In genomic region chr5:123455640-123456039, GRCh38 we compare ENCODE assay signal across 9 cellular contexts. TPM values are rescaled to one million over a fixed set of nuclear protein-coding genes. Genes with fewer than 3 reads are reported as not detected.
DNase-seq lines count a peak whose midpoint lies in the region; ATAC-seq, FAIRE-seq and TF ChIP-seq lines count a peak whose summit lies in the region.
"Had no signal": no experiment of that assay in that cellular context is flagged by ENCODE, and none has a peak within 500 bp of the region (broad histone marks: within the 10 kb centered on the region; RNA-seq: fewer than 3 reads in every experiment).

No MANE protein-coding gene starts in this region.

- no TSS peak for BruUV-seq in GM12878 (replicated peaks; lab: Mats Ljungman, UMichigan)

- ATAC-seq in GM21576 (IDR thresholded peaks at IDR 0.05; ENCODE audit: unreplicated experiment): peak; percentile 96
- ATAC-seq in HG03432 (IDR thresholded peaks at IDR 0.05; ENCODE audit: unreplicated experiment): peak; percentile 86
- peak; percentile 75 for ATAC-seq in GM12878

- no peaks in the 10 kb centered on the region for H4K20me1 ChIP-seq in GM12878 (ENCODE audit: control insufficient read depth, insufficient read depth)

- POLR2A ChIA-PET in GM12878 (lab: Charles Lee): interaction anchor here (0.7 kb wide), 1 partner anchor 10 kb away, joined by 5 read pairs; no protein-coding TSS in a partner anchor

- TF ChIP-seq POLR2A in GM12878 (IDR thresholded peaks at IDR 0.05; ENCODE audit: low read depth, low read length): no peak

- intact Hi-C loops in GM12878 (cut with micrococcal nuclease; ENCODE audit: unreplicated experiment): no loop called here

- no peaks in the 10 kb centered on the region for H3K27me3 ChIP-seq in GM12878 (replicated peaks in 1 of 2; ENCODE audit: control insufficient read depth in 2 of 2, insufficient read depth in 2 of 2, low read length in 1 of 2)

- H3K4me3 ChIP-seq in GM12878: no peak overlapping the region

- peak; percentile 79 for FAIRE-seq in GM18507 (lab: Jason Lieb, UNC)
- peak; percentile 78 for FAIRE-seq in GM12878 (lab: Jason Lieb, UNC)

- peak overlapping the region; percentile 84 for H3K4me2 ChIP-seq in GM12878 (ENCODE audit: control insufficient read depth, insufficient read depth)

- H3K9me3 ChIP-seq in GM12878 (replicated peaks; ENCODE audit: control insufficient read depth, insufficient read depth, low read length): no peaks in the 10 kb centered on the region

- TF ChIP-seq RAD21 in GM12878 (IDR thresholded peaks at IDR 0.05; ENCODE audit: insufficient read depth, low read depth, low read length): no peak

- in situ Hi-C loops in GM12878 (cut with MboI): no loop called here

- H3K36me3 ChIP-seq in GM12878 (ENCODE audit: control insufficient read depth in 2 of 2, insufficient read depth in 2 of 2, low read length in 1 of 2): no peaks in the 10 kb centered on the region

- CTCF ChIA-PET in GM12878 (lab: Yijun Ruan, JAX): interaction anchor here (0.7 to 1.3 kb wide), 2 partner anchors 10 to 26 kb away, joined by 3 to 4 read pairs; no protein-coding TSS in a partner anchor

- peak overlapping the region; percentile 57; the same call in 1 of the 2 replicates for H3K27ac ChIP-seq in GM12878 (ENCODE audit: control insufficient read depth, insufficient read depth)

- no peak overlapping the region for H3K9ac ChIP-seq in GM12878 (ENCODE audit: control insufficient read depth, insufficient read depth, low read length)

- RAD21 ChIA-PET in GM12878 (lab: Charles Lee; ENCODE audit: unreplicated experiment): interaction anchor here (0.7 to 1.5 kb wide), 2 partner anchors 29 to 32 kb away, joined by 3 to 5 read pairs; no protein-coding TSS in a partner anchor

- no peak overlapping the region; the same call in 1 of the 2 replicates for H2AFZ ChIP-seq in GM12878 (ENCODE audit: control insufficient read depth, low read depth, low read length)

- DNase-seq in GM18507 (ENCODE audit: extremely low spot score, insufficient read length, low read depth) (no peak), GM12878 (ENCODE audit: low read depth, low spot score) (no peak), hippocampal formation (lab: John Stamatoyannopoulos, UW) (no peak), NK-92 (lab: John Stamatoyannopoulos, UW; ENCODE audit: unreplicated experiment) (no peak), UCSD-AML1 (lab: John Stamatoyannopoulos, UW; ENCODE audit: unreplicated experiment) (no peak)
- DNase-seq in stimulated activated CD8-positive, alpha-beta memory T cell treated with anti-CD3 and anti-CD28 coated beads, Interleukin-4, amount 100 ng/mL, for 48 hours: no peak
- DNase-seq: NCI-H1436 had no signal

- H3K79me2 ChIP-seq in GM12878 (ENCODE audit: control insufficient read depth, insufficient read depth, low read length): no peaks in the 10 kb centered on the region

- peak in 2 of 3 experiments; percentile 26 to 44; a peak in 3 of 6 replicates for TF ChIP-seq CTCF in GM12878 (IDR thresholded peaks at IDR 0.05 in 2 of 3, conservative IDR thresholded peaks at IDR 0.05 in 1 of 3; ENCODE audit: control insufficient read depth in 2 of 3, extremely low read depth in 1 of 3, insufficient read depth in 1 of 3, low read depth in 3 of 3, low read length in 3 of 3)

- SMC1A ChIA-PET in GM12878 (lab: Charles Lee; ENCODE audit: uncharacterized antibody, unreplicated experiment): interaction anchor here (1.2 to 2.2 kb wide), 7 partner anchors 10 to 155 kb away, joined by 3 to 11 read pairs (median 5); partner anchors contain the start of gene CEP120

- H3K4me1 ChIP-seq in GM12878 (ENCODE audit: control insufficient read depth, insufficient read depth, low read length): peaks cover 18% of the 10 kb centered on the region

- TF ChIP-seq EP300 in GM12878 (IDR thresholded peaks at IDR 0.05; ENCODE audit: borderline replicate concordance in 1 of 2, control insufficient read depth in 1 of 2, low read depth in 2 of 2, low read length in 2 of 2): no peak

- WGBS in GM12878 (ENCODE audit: insufficient coverage, insufficient replicate concordance, low lambda C conversion rate, missing lambda C conversion rate): 7% methylated on average over 2 of the region's 2 CpGs

TF ChIP-seq in GM12878, 131 proteins besides CTCF, POLR2A, EP300 and RAD21 (continues in another document):
- no peak for TF ChIP-seq STAT3 (IDR thresholded peaks at IDR 0.05; ENCODE audit: low read depth, low read length)
- TF ChIP-seq EED (IDR thresholded peaks at IDR 0.05; ENCODE audit: low read depth): 0 out of 2 replicates have a peak, but pooled peaks have one; percentile 20
- TF ChIP-seq ZBED1 (IDR thresholded peaks at IDR 0.05; ENCODE audit: borderline replicate concordance): no peak
- TF ChIP-seq, protein P1, sequence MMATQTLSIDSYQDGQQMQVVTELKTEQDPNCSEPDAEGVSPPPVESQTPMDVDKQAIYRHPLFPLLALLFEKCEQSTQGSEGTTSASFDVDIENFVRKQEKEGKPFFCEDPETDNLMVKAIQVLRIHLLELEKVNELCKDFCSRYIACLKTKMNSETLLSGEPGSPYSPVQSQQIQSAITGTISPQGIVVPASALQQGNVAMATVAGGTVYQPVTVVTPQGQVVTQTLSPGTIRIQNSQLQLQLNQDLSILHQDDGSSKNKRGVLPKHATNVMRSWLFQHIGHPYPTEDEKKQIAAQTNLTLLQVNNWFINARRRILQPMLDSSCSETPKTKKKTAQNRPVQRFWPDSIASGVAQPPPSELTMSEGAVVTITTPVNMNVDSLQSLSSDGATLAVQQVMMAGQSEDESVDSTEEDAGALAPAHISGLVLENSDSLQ (IDR thresholded peaks at IDR 0.05): peak; percentile 42; the same call in 1 of the 2 replicates
- 0 out of 3 replicates have a peak, but pooled peaks have one; percentile 40 for TF ChIP-seq POU2F2 (IDR thresholded peaks at IDR 0.05; ENCODE audit: borderline replicate concordance, low read depth, low read length)
- no peak for TF ChIP-seq E2F8 (IDR thresholded peaks at IDR 0.05; ENCODE audit: low read depth, partially characterized antibody)
- 0 out of 2 replicates have a peak, but pooled peaks have one; percentile 16 for TF ChIP-seq IKZF1 (conservative IDR thresholded peaks at IDR 0.05)
- no peak for TF ChIP-seq SPI1 (IDR thresholded peaks at IDR 0.05; ENCODE audit: borderline replicate concordance, insufficient read depth, low read depth, low read length)

RNA-seq across cellular contexts. Expression of gene CEP120, which starts 32.4 kb away (rescaled TPM):
- 62.8 and 67.0 TPM in 2 replicates for total RNA-seq in GM12878 (2013; cell fraction: nucleolus; rRNA removed)
- total RNA-seq in GM12878 (2014; rRNA removed) (15.5 TPM in 2 replicates), GM12878 (2014; rRNA removed; fragmentation: Illumina TruSeq; extraction: Trizol) (20.4 and 20.6 TPM in 2 replicates), GM12878 (2021) (16.2 and 17.5 TPM in 2 replicates)
- 4.1 TPM for polyA plus RNA-seq in GM12878 (2011; ENCODE audit: low read depth)
- polyA plus RNA-seq in GM12878 (2011; rRNA removed) (23.0 and 28.3 TPM in 2 replicates), GM12878 (2014; fragmentation: Illumina TruSeq; extraction: Trizol) (15.2 and 22.5 TPM in 2 replicates), GM12878 (2014; fragmentation: Nextera tagmentation; extraction: Ambion mirVana) (1 to 10 TPM; 4.1 to 4.3 TPM), GM12878 (2014; rRNA removed) (7.2 and 11.0 TPM in 2 replicates), GM12878 (2016; fragmentation: Nextera tagmentation; extraction: Ambion mirVana) (10 to 100 TPM in 1 of 2 experiments, 1 to 10 TPM in 1; 9.8 to 10.6 TPM)
- polyA plus RNA-seq in GM12878 (2011; cell fraction: cytosol; rRNA removed): 13.6 and 16.6 TPM in 2 replicates
- 17.3 and 19.6 TPM in 2 replicates for polyA plus RNA-seq in GM12878 (2011; cell fraction: nucleus; rRNA removed)
- 5.7 and 7.8 TPM in 2 replicates for polyA plus RNA-seq in GM12878 (2012)
- polyA minus RNA-seq in GM12878 (2011; rRNA and poly(A)+ RNA removed): 69.6 and 75.8 TPM in 2 replicates
- polyA minus RNA-seq in GM12878 (2011; cell fraction: cytosol; rRNA and poly(A)+ RNA removed): 11.6 and 13.6 TPM in 2 replicates
- polyA minus RNA-seq in GM12878 (2011; cell fraction: nucleus; rRNA and poly(A)+ RNA removed): 33.4 and 51.1 TPM in 2 replicates

RNA-seq across cellular contexts. Expression of gene CSNK1G3, which starts 56.3 kb away (rescaled TPM):
- total RNA-seq in GM12878 (2013; cell fraction: nucleolus; rRNA removed): 40.9 and 47.6 TPM in 2 replicates
- total RNA-seq in GM12878 (2014; rRNA removed): 20.2 and 20.3 TPM in 2 replicates
- total RNA-seq in GM12878 (2014; rRNA removed; fragmentation: Illumina TruSeq; extraction: Trizol): 22.4 and 22.9 TPM in 2 replicates
- 24.1 and 27.5 TPM in 2 replicates for total RNA-seq in GM12878 (2021)
- polyA plus RNA-seq in GM12878 (2011; ENCODE audit: low read depth): 5.7 TPM
- polyA plus RNA-seq in GM12878 (2011; rRNA removed): 14.4 and 26.1 TPM in 2 replicates
- 5.5 and 5.7 TPM in 2 replicates for polyA plus RNA-seq in GM12878 (2011; cell fraction: cytosol; rRNA removed)
- polyA plus RNA-seq in GM12878 (2011; cell fraction: nucleus; rRNA removed): 8.2 and 8.8 TPM in 2 replicates
- 9.3 and 12.8 TPM in 2 replicates for polyA plus RNA-seq in GM12878 (2012)
- polyA plus RNA-seq in GM12878 (2014; fragmentation: Illumina TruSeq; extraction: Trizol): 19.5 and 26.6 TPM in 2 replicates
- 1 to 10 TPM; 7.4 to 7.8 TPM for polyA plus RNA-seq in GM12878 (2014; fragmentation: Nextera tagmentation; extraction: Ambion mirVana)
- polyA plus RNA-seq in GM12878 (2014; rRNA removed): 10.6 and 16.3 TPM in 2 replicates
- polyA plus RNA-seq in GM12878 (2016; fragmentation: Nextera tagmentation; extraction: Ambion mirVana): 10 to 100 TPM; 16.2 to 20.5 TPM
- 16.2 and 38.3 TPM in 2 replicates for polyA minus RNA-seq in GM12878 (2011; rRNA and poly(A)+ RNA removed)
- polyA minus RNA-seq in GM12878 (2011; cell fraction: cytosol; rRNA and poly(A)+ RNA removed): 14.7 TPM in 2 replicates
- 16.1 and 31.4 TPM in 2 replicates for polyA minus RNA-seq in GM12878 (2011; cell fraction: nucleus; rRNA and poly(A)+ RNA removed)
